Comparison of ENCODE assay signal across 1 cellular context in genomic region chrX:109879991-109880390, GRCh38.
A peak's percentile ranks its signal among the peaks of the same experiment; 100 is the strongest.
TF ChIP-seq lines count a peak whose summit lies in the region.

No MANE protein-coding gene starts in this region.

TF ChIP-seq in HepG2, 621 proteins besides CTCF, POLR2A, EP300 and RAD21 (continued from another document):
- TF ChIP-seq HNF1A (IDR thresholded peaks at IDR 0.05; ENCODE audit: low read depth) (peak; percentile 66; the same call in 1 of the 2 replicates), HNF1A (CRISPR knock-in tag; IDR thresholded peaks at IDR 0.05; ENCODE audit: borderline replicate concordance) (no peak; the same call in 1 of the 2 replicates), TARDBP (CRISPR knock-in tag; IDR thresholded peaks at IDR 0.05) (no peak), MIXL1 (CRISPR knock-in tag; IDR thresholded peaks at IDR 0.05) (no peak), GMEB1 (CRISPR knock-in tag; IDR thresholded peaks at IDR 0.05; ENCODE audit: borderline replicate concordance) (no peak), HIC2 (CRISPR knock-in tag; IDR thresholded peaks at IDR 0.05; ENCODE audit: low read depth) (no peak), MIER2 (CRISPR knock-in tag; IDR thresholded peaks at IDR 0.05) (no peak), ZNF333 (CRISPR knock-in tag; IDR thresholded peaks at IDR 0.05; ENCODE audit: borderline replicate concordance) (no peak), SALL1 (CRISPR knock-in tag; IDR thresholded peaks at IDR 0.05) (no peak), ARID3A (IDR thresholded peaks at IDR 0.05; ENCODE audit: low read depth, low read length) (0 out of 2 replicates have a peak, but pooled peaks have one; percentile 8), ZNF772 (CRISPR knock-in tag; IDR thresholded peaks at IDR 0.05) (no peak), ZNF850 (CRISPR knock-in tag; conservative IDR thresholded peaks at IDR 0.05) (no peak), RFX3 (CRISPR knock-in tag; IDR thresholded peaks at IDR 0.05) (no peak), CCDC6 (CRISPR knock-in tag; IDR thresholded peaks at IDR 0.05) (no peak)
